Comparison of ENCODE assay signal across 1 cellular context in genomic region chr2:69724540-69725159, GRCh38.
TF ChIP-seq lines count a peak whose summit lies in the region.

No MANE protein-coding gene starts in this region.

TF ChIP-seq in K562, 482 proteins besides CTCF, POLR2A, EP300 and RAD21 (continued from another document):
- TF ChIP-seq EP400 (IDR thresholded peaks at IDR 0.05), result peak; percentile 44; the same call in 1 of the 2 replicates
- TF ChIP-seq NRF1 (conservative IDR thresholded peaks at IDR 0.05 in 1 of 2, IDR thresholded peaks at IDR 0.05 in 1 of 2), result no peak
- no peak for TF ChIP-seq SIN3B (IDR thresholded peaks at IDR 0.05; ENCODE audit: low read depth)
- TF ChIP-seq SLC30A9 (CRISPR knock-in tag; IDR thresholded peaks at IDR 0.05), result no peak
- no peak for TF ChIP-seq ZNF589 (CRISPR knock-in tag; IDR thresholded peaks at IDR 0.05; ENCODE audit: low read depth)
- no peak for TF ChIP-seq ID3 (CRISPR knock-in tag; IDR thresholded peaks at IDR 0.05)
- no peak for TF ChIP-seq ID3 (tag; IDR thresholded peaks at IDR 0.05)
- no peak for TF ChIP-seq RFX5 (IDR thresholded peaks at IDR 0.05; ENCODE audit: low read depth, low read length)
- no peak for TF ChIP-seq ZBTB1 (CRISPR knock-in tag; IDR thresholded peaks at IDR 0.05; ENCODE audit: borderline replicate concordance, low read depth)
- no peak for TF ChIP-seq YBX1 (IDR thresholded peaks at IDR 0.05)
- no peak for TF ChIP-seq UBTF (IDR thresholded peaks at IDR 0.05; ENCODE audit: borderline replicate concordance in 1 of 2, low read depth in 2 of 2, low read length in 2 of 2)
- no peak for TF ChIP-seq ATF1 (CRISPR knock-in tag; IDR thresholded peaks at IDR 0.05)
- TF ChIP-seq ATF1 (tag; IDR thresholded peaks at IDR 0.05), result peak; percentile 25; the same call in 1 of the 2 replicates
- no peak for TF ChIP-seq ZNF224 (CRISPR knock-in tag; IDR thresholded peaks at IDR 0.05)
- TF ChIP-seq NFATC3 (IDR thresholded peaks at IDR 0.05), result no peak
- TF ChIP-seq BMI1 (IDR thresholded peaks at IDR 0.05; ENCODE audit: low read length), result no peak
- TF ChIP-seq SOX6 (IDR thresholded peaks at IDR 0.05), result peak; percentile 77; the same call in 1 of the 2 replicates
- no peak for TF ChIP-seq ZNF121 (CRISPR knock-in tag; conservative IDR thresholded peaks at IDR 0.05)
- TF ChIP-seq HDAC3 (IDR thresholded peaks at IDR 0.05; ENCODE audit: borderline replicate concordance, partially characterized antibody), result no peak
- TF ChIP-seq ZNF518B (CRISPR knock-in tag; IDR thresholded peaks at IDR 0.05), result no peak
- no peak for TF ChIP-seq DIDO1 (tag; IDR thresholded peaks at IDR 0.05; ENCODE audit: low read depth)
